ENCODE assay signal across 14 cellular contexts in genomic region chr2:1601471-1602358, GRCh38.
DNase-seq lines count a peak whose midpoint lies in the region; ATAC-seq and TF ChIP-seq lines count a peak whose summit lies in the region.
"Had no signal": no experiment of that assay in that cellular context is flagged by ENCODE, and none has a peak within 500 bp of the region (broad histone marks: within the 10 kb centered on the region; RNA-seq: fewer than 3 reads in every experiment).

No MANE protein-coding gene starts in this region.

- H3K4me3 Mint-ChIP-seq in MCF 10A (ENCODE audit: unreplicated experiment): no peak overlapping the region
- H3K4me3 Mint-ChIP-seq in neural progenitor cell: no peak overlapping the region
- H3K4me3 Mint-ChIP-seq in activated naive CD4-positive, alpha-beta T cell treated with anti-CD3 and anti-CD28 coated beads, Interleukin-2, amount 10 ng/mL, durations not matched to agents 7 days and 5 days: no peak overlapping the region
- no peak overlapping the region for H3K4me3 Mint-ChIP-seq in T-helper 2 cell treated with Interferon-gamma antibody and Interleukin-4, amounts not matched to agents 5 μg/mL and 100 μg/mL, for 36 hours
- H3K4me3 Mint-ChIP-seq: CD8-positive, alpha-beta T cell; IgD-negative memory B cell had no signal

- H3K4me3 ChIP-seq in breast epithelium: no peak overlapping the region
- H3K4me3 ChIP-seq in heart left ventricle: no peak overlapping the region
- no peak overlapping the region for H3K4me3 ChIP-seq in neural progenitor cell
- H3K4me3 ChIP-seq: thyroid gland had no signal

- H3K79me2 ChIP-seq in neural progenitor cell (ENCODE audit: low read depth): no peaks in the 10 kb centered on the region

- no peaks in the 10 kb centered on the region for H3K27me3 Mint-ChIP-seq in MCF 10A (ENCODE audit: insufficient read depth, unreplicated experiment)
- no peaks in the 10 kb centered on the region for H3K27me3 Mint-ChIP-seq in neural progenitor cell (ENCODE audit: insufficient read depth, low read depth)
- H3K27me3 Mint-ChIP-seq in activated naive CD4-positive, alpha-beta T cell treated with anti-CD3 and anti-CD28 coated beads, Interleukin-2, amount 10 ng/mL, durations not matched to agents 7 days and 5 days: peaks cover 7% of the 10 kb centered on the region
- no peaks in the 10 kb centered on the region for H3K27me3 Mint-ChIP-seq in T-helper 2 cell treated with Interferon-gamma antibody and Interleukin-4, amounts not matched to agents 5 μg/mL and 100 μg/mL, for 36 hours (ENCODE audit: low read depth)

- no peak for DNase-seq in breast epithelium (ENCODE audit: low spot score in 2 of 2)
- DNase-seq in MCF 10A (ENCODE audit: unreplicated experiment): no peak
- peak in 4 of 5 donors; percentile 44 to 72 (median 65) for DNase-seq in heart left ventricle
- no peak for DNase-seq in neural progenitor cell (ENCODE audit: low spot score)
- no peak for DNase-seq in activated naive CD4-positive, alpha-beta T cell treated with anti-CD3 and anti-CD28 coated beads, Interleukin-2, amount 10 ng/mL, durations not matched to agents 7 days and 5 days
- DNase-seq in T-helper 1 cell: no peak
- DNase-seq in T-helper 2 cell treated with Interferon-gamma antibody and Interleukin-4, amounts not matched to agents 5 μg/mL and 100 μg/mL, for 36 hours (ENCODE audit: low spot score): no peak
- DNase-seq in NCI-H1048 (lab: John Stamatoyannopoulos, UW): no peak
- DNase-seq: CD8-positive, alpha-beta T cell; DMS79 treated with DMSO at 0.1 percent for 48 hours; NCI-H774; thyroid gland had no signal

- H3K27ac Mint-ChIP-seq in MCF 10A (ENCODE audit: low read depth, unreplicated experiment) (no peak overlapping the region), neural progenitor cell (peak overlapping the region; percentile 47)
- no peak overlapping the region for H3K27ac Mint-ChIP-seq in activated naive CD4-positive, alpha-beta T cell treated with anti-CD3 and anti-CD28 coated beads, Interleukin-2, amount 10 ng/mL, durations not matched to agents 7 days and 5 days
- H3K27ac Mint-ChIP-seq in T-helper 2 cell treated with Interferon-gamma antibody and Interleukin-4, amounts not matched to agents 5 μg/mL and 100 μg/mL, for 36 hours: no peak overlapping the region
- H3K27ac Mint-ChIP-seq: activated T-helper 2 cell treated with anti-CD3 and anti-CD28 coated beads, Interferon-gamma antibody, Interleukin-2, Interleukin-4, amounts not matched to agents 10 μg/mL and 5 μg/mL and 100 μg/mL, durations not matched to agents 14 hours and 24 hours and 36 hours; CD8-positive, alpha-beta T cell; IgD-negative memory B cell had no signal

- H4K20me1 ChIP-seq in neural progenitor cell (ENCODE audit: low read depth): no peaks in the 10 kb centered on the region

- POLR2A ChIA-PET in MCF 10A (lab: Yijun Ruan, JAX): interaction anchor here (0.7 to 1.0 kb wide), 3 partner anchors 8 to 31 kb away, joined by 3 read pairs; no protein-coding TSS in a partner anchor

- H3K27me3 ChIP-seq in breast epithelium (no peaks in the 10 kb centered on the region), heart left ventricle (no peaks in the 10 kb centered on the region), neural progenitor cell (no peaks in the 10 kb centered on the region)
- H3K27me3 ChIP-seq: thyroid gland had no signal

- ATAC-seq in heart left ventricle: peak in 3 of 4 donors; percentile 21 to 48 (median 30)
- ATAC-seq: CD8-positive, alpha-beta T cell had no signal

- H2AFZ ChIP-seq in neural progenitor cell (replicated peaks): no peak overlapping the region

- no peaks in the 10 kb centered on the region for H3K9me3 Mint-ChIP-seq in MCF 10A (ENCODE audit: unreplicated experiment)
- H3K9me3 Mint-ChIP-seq in neural progenitor cell: no peaks in the 10 kb centered on the region
- no peaks in the 10 kb centered on the region for H3K9me3 Mint-ChIP-seq in activated naive CD4-positive, alpha-beta T cell treated with anti-CD3 and anti-CD28 coated beads, Interleukin-2, amount 10 ng/mL, durations not matched to agents 7 days and 5 days
- no peaks in the 10 kb centered on the region for H3K9me3 Mint-ChIP-seq in T-helper 2 cell treated with Interferon-gamma antibody and Interleukin-4, amounts not matched to agents 5 μg/mL and 100 μg/mL, for 36 hours
- H3K9me3 Mint-ChIP-seq: activated T-helper 2 cell treated with anti-CD3 and anti-CD28 coated beads, Interferon-gamma antibody, Interleukin-2, Interleukin-4, amounts not matched to agents 10 μg/mL and 5 μg/mL and 100 μg/mL, durations not matched to agents 14 hours and 24 hours and 36 hours; CD8-positive, alpha-beta T cell; IgD-negative memory B cell had no signal

- no peak overlapping the region for H3K9ac ChIP-seq in neural progenitor cell

- no TSS peak for BruUV-seq in MCF 10A (replicated peaks; lab: Mats Ljungman, UMichigan)

- H3K4me1 Mint-ChIP-seq in MCF 10A (ENCODE audit: insufficient read depth, unreplicated experiment): peaks cover 6% of the 10 kb centered on the region
- H3K4me1 Mint-ChIP-seq in neural progenitor cell: peaks cover 18% of the 10 kb centered on the region
- no peaks in the 10 kb centered on the region for H3K4me1 Mint-ChIP-seq in activated naive CD4-positive, alpha-beta T cell treated with anti-CD3 and anti-CD28 coated beads, Interleukin-2, amount 10 ng/mL, durations not matched to agents 7 days and 5 days
- H3K4me1 Mint-ChIP-seq in T-helper 2 cell treated with Interferon-gamma antibody and Interleukin-4, amounts not matched to agents 5 μg/mL and 100 μg/mL, for 36 hours (ENCODE audit: low read depth): no peaks in the 10 kb centered on the region

- H3K36me3 Mint-ChIP-seq in MCF 10A (ENCODE audit: insufficient read depth, unreplicated experiment) (no peaks in the 10 kb centered on the region), neural progenitor cell (no peaks in the 10 kb centered on the region)
- H3K36me3 Mint-ChIP-seq in activated naive CD4-positive, alpha-beta T cell treated with anti-CD3 and anti-CD28 coated beads, Interleukin-2, amount 10 ng/mL, durations not matched to agents 7 days and 5 days: no peaks in the 10 kb centered on the region
- no peaks in the 10 kb centered on the region for H3K36me3 Mint-ChIP-seq in T-helper 2 cell treated with Interferon-gamma antibody and Interleukin-4, amounts not matched to agents 5 μg/mL and 100 μg/mL, for 36 hours (ENCODE audit: low read depth)
- H3K36me3 Mint-ChIP-seq: CD8-positive, alpha-beta T cell; IgD-negative memory B cell had no signal

- no peaks in the 10 kb centered on the region for H3K9me3 ChIP-seq in breast epithelium
- no peaks in the 10 kb centered on the region for H3K9me3 ChIP-seq in heart left ventricle
- H3K9me3 ChIP-seq in neural progenitor cell (ENCODE audit: low read depth): no peaks in the 10 kb centered on the region
- H3K9me3 ChIP-seq: thyroid gland had no signal

- 55 to 61% (median 57%) methylated on average over 28 of the region's 28 CpGs for WGBS in heart left ventricle, 4 donors

- TF ChIP-seq CTCF in breast epithelium (IDR thresholded peaks at IDR 0.05) (no peak), MCF 10A (IDR thresholded peaks at IDR 0.05; ENCODE audit: unreplicated experiment) (no peak), heart left ventricle (IDR thresholded peaks at IDR 0.05) (no peak), neural progenitor cell (IDR thresholded peaks at IDR 0.05) (no peak)

- no peak overlapping the region for H3K4me2 ChIP-seq in neural progenitor cell

- H3K4me1 ChIP-seq in breast epithelium (no peaks in the 10 kb centered on the region), heart left ventricle (peaks cover 0 to 48% (median 27%) of the 10 kb centered on the region in 12 donors), neural progenitor cell (peaks cover 10% of the 10 kb centered on the region)
- H3K4me1 ChIP-seq: thyroid gland had no signal

- peaks cover 8% of the 10 kb centered on the region for H3F3A ChIP-seq in neural progenitor cell (ENCODE audit: low read depth)

- H3K36me3 ChIP-seq in breast epithelium: no peaks in the 10 kb centered on the region
- no peaks in the 10 kb centered on the region for H3K36me3 ChIP-seq in heart left ventricle
- H3K36me3 ChIP-seq in neural progenitor cell: no peaks in the 10 kb centered on the region
- H3K36me3 ChIP-seq: thyroid gland had no signal

- intact Hi-C loops in breast epithelium (cut with DNase I; ENCODE audit: low total_unique reads): no loop called here
- intact Hi-C loops in MCF 10A (cut with micrococcal nuclease): no loop called here
- intact Hi-C loops in heart left ventricle (cut with DNase I): loop anchor here in 1 of 10 donors (5.0 kb wide), 1 partner anchor 51 kb away; no protein-coding TSS in a partner anchor

- CTCF ChIA-PET in MCF 10A (lab: Yijun Ruan, JAX): interaction anchor here (0.9 kb wide), 1 partner anchor 74 kb away, joined by 3 read pairs; no protein-coding TSS in a partner anchor
- CTCF ChIA-PET in activated naive CD4-positive, alpha-beta T cell treated with anti-CD3 and anti-CD28 coated beads, Interleukin-2, amount 10 ng/mL, durations not matched to agents 7 days and 5 days (lab: Charles Lee): no interaction called here

- H3K27ac ChIP-seq in breast epithelium: peak overlapping the region; percentile 75 to 89
- peak overlapping the region in 11 of 12 donors; percentile 11 to 70 (median 49) for H3K27ac ChIP-seq in heart left ventricle
- no peak overlapping the region for H3K27ac ChIP-seq in neural progenitor cell
- H3K27ac ChIP-seq: thyroid gland had no signal

- no peak for TF ChIP-seq POLR2A in breast epithelium (IDR thresholded peaks at IDR 0.05)
- TF ChIP-seq POLR2A in heart left ventricle (IDR thresholded peaks at IDR 0.05): no peak

Comparison
In these comparisons a context has a peak if more than half of its experiments do, and no peak if none do; other contexts are left out.
1. DNase-seq: peak in heart left ventricle (4 of 5); none in breast epithelium (0 of 2), MCF 10A (single experiment), neural progenitor cell (single experiment), activated naive CD4-positive, alpha-beta T cell treated with anti-CD3 and anti-CD28 coated beads, Interleukin-2, amount 10 ng/mL, durations not matched to agents 7 days and 5 days (single experiment), T-helper 1 cell (0 of 5), T-helper 2 cell treated with Interferon-gamma antibody and Interleukin-4, amounts not matched to agents 5 μg/mL and 100 μg/mL, for 36 hours (single experiment) and NCI-H1048 (single experiment).